25 cellular contexts compared by ENCODE assay signal in the genomic region with DNA sequence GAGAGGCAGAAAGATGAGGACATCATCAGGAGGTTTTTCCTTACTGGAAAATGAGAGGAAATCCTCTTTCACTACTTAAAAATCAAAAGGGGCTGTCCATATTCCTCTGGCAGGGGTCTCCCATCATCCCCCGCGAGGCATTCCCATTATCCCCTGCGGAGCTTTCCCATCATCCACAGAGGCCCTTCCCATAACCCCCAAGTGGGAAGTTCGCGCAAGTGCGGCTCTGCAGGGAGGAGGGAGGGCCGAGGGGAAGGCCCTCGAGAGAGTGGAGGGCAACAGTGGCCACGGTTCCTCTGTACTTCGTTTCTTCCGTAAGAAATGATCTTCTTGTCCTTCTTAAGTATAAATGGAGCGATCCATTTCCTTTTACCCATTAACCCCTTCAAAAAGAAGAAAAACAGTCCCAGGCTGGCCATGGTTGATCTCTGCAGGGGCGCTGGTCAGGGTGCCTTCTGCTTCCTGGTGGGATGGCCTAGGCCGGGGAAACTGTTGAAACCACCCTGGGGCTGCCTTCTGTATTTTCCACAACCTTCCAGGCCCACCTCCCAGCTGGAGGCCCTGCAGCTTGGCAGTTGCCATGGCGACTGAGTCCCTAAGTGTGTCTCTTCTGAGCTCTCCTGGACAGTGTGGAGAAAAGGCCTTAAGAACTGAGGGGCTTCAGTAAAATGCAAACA. TPM values are rescaled to one million over a fixed set of nuclear protein-coding genes. Genes with fewer than 3 reads are reported as not detected.
A peak's percentile ranks its signal among the peaks of the same experiment; 100 is the strongest.
DNase-seq lines count a peak whose midpoint lies in the region; ATAC-seq and TF ChIP-seq lines count a peak whose summit lies in the region.
"Had no signal": no experiment of that assay in that cellular context is flagged by ENCODE, and none has a peak within 500 bp of the region (broad histone marks: within the 10 kb centered on the region; RNA-seq: fewer than 3 reads in every experiment).

No MANE protein-coding gene starts in this region.

- no peaks in the 10 kb centered on the region for H3K9me3 ChIP-seq in A673 (ENCODE audit: low read depth, low read length, poor library complexity, severe bottlenecking)
- H3K9me3 ChIP-seq in ES-I3 (ENCODE audit: control insufficient read depth, insufficient read depth, low read length), result no peaks in the 10 kb centered on the region
- H3K9me3 ChIP-seq: testis had no signal

- H3K27me3 ChIP-seq in A673 (replicated peaks; ENCODE audit: insufficient read depth, low read depth, low read length, poor library complexity), result no peaks in the 10 kb centered on the region
- H3K27me3 ChIP-seq: testis had no signal

- POLR2A ChIA-PET in A673 (lab: Charles Lee; ENCODE audit: low non-redundant PET), result no interaction called here

- no peak overlapping the region for H3K4me3 ChIP-seq in A673 (ENCODE audit: low read depth, low read length, poor library complexity, severe bottlenecking)
- H3K4me3 ChIP-seq: lung, PC-9 had no signal

- no peak overlapping the region for H3K27ac ChIP-seq in A673 (ENCODE audit: low read depth, low read length, poor library complexity, severe bottlenecking)
- H3K27ac ChIP-seq: KMS-11, testis had no signal

- no TSS peak for BruUV-seq in A673 (replicated peaks; lab: Mats Ljungman, UMichigan)

- ATAC-seq in esophagus mucosa (no peak), HG02610 (IDR thresholded peaks at IDR 0.05; ENCODE audit: unreplicated experiment) (no peak)
- ATAC-seq: activated CD4-positive, alpha-beta T cell treated with anti-CD3 and anti-CD28 coated beads for 36 hours; effector memory CD8-positive, alpha-beta T cell had no signal

- CTCF ChIA-PET in A673 (lab: Charles Lee), result no interaction called here

- no peaks in the 10 kb centered on the region for H3K36me3 ChIP-seq in A673 (ENCODE audit: insufficient read depth, low read length, poor library complexity, severe bottlenecking)
- no peaks in the 10 kb centered on the region for H3K36me3 ChIP-seq in ES-I3 (ENCODE audit: insufficient read depth, low read length)

- intact Hi-C loops in A673 (cut with micrococcal nuclease; ENCODE audit: unreplicated experiment), result no loop called here

- H3K4me1 ChIP-seq in A673 (ENCODE audit: insufficient read depth, low read length, poor library complexity, severe bottlenecking) (peaks cover 8% of the 10 kb centered on the region), ES-I3 (ENCODE audit: insufficient read depth, low read length) (no peaks in the 10 kb centered on the region)
- H3K4me1 ChIP-seq: testis had no signal

- TF ChIP-seq CTCF in A673 (conservative IDR thresholded peaks at IDR 0.05; ENCODE audit: low read depth, low read length), result no peak

- DNase-seq in A673 (ENCODE audit: low spot score), result peak; percentile 30
- DNase-seq in NCI-H69 (lab: John Stamatoyannopoulos, UW), result peak; percentile 50
- peak; percentile 46 for DNase-seq in islet precursor cell
- DNase-seq in T1000 (lab: John Stamatoyannopoulos, UW), result no peak
- no peak for DNase-seq in cortex of kidney (lab: John Stamatoyannopoulos, UW)
- DNase-seq: activated CD4-positive, alpha-beta T cell treated with anti-CD3 and anti-CD28 coated beads for 36 hours; activated naive CD8-positive, alpha-beta T cell treated with anti-CD3 and anti-CD28 coated beads, Interleukin-2, amount 10 ng/mL, durations not matched to agents 7 days and 5 days; CD4-positive, alpha-beta T cell; DMS79; effector memory CD8-positive, alpha-beta T cell; HFFc6; MV-4-11; NCI-H2029; NCI-H526 treated with DMSO at 0.1 percent for 48 hours; occipital lobe; PC-9; SHP77 treated with DMSO at 0.1 percent for 48 hours; stimulated activated CD4-positive, alpha-beta T cell treated with anti-CD3 and anti-CD28 coated beads, Interleukin-2, amount 100 ng/mL, for 48 hours; stimulated activated naive CD4-positive, alpha-beta T cell; testis had no signal

- peak overlapping the region; percentile 1; the same call in 1 of the 2 replicates for H3K9ac ChIP-seq in ES-I3 (ENCODE audit: low read depth, low read length)
- H3K9ac ChIP-seq: KMS-11 had no signal

RNA-seq across cellular contexts. Expression of a gene that starts 3.5 kb away (rescaled TPM):
- total RNA-seq in A673 (2021) (0.45 and 1.0 TPM in 2 replicates), esophagus mucosa (0.24 TPM)
- total RNA-seq: activated naive CD8-positive, alpha-beta T cell treated with anti-CD3 and anti-CD28 coated beads, Interleukin-2, amount 10 ng/mL, durations not matched to agents 7 days and 5 days; HFFc6 had no signal

RNA-seq across cellular contexts. Expression of a gene that starts 14.1 kb away (rescaled TPM):
- total RNA-seq in A673 (2021) (11.2 and 11.9 TPM in 2 replicates), esophagus mucosa (13.9 TPM)
- total RNA-seq: HFFc6 had no signal

Comparison
In these comparisons a context has a peak if more than half of its experiments do, and no peak if none do; other contexts are left out.
1. DNase-seq: peak in A673 (single experiment), NCI-H69 (single experiment) and islet precursor cell (single experiment); none in T1000 (single experiment) and cortex of kidney (single experiment).